Comparison of ENCODE assay signal across 17 cellular contexts in genomic region chr20:33158637-33159385, GRCh38. TPM values are rescaled to one million over a fixed set of nuclear protein-coding genes. Genes with fewer than 3 reads are reported as not detected.
DNase-seq lines count a peak whose midpoint lies in the region; ATAC-seq and TF ChIP-seq lines count a peak whose summit lies in the region.
"Had no signal": no experiment of that assay in that cellular context is flagged by ENCODE, and none has a peak within 500 bp of the region (broad histone marks: within the 10 kb centered on the region; RNA-seq: fewer than 3 reads in every experiment).

No MANE protein-coding gene starts in this region.

- no peaks in the 10 kb centered on the region for H3K9me3 ChIP-seq in OCI-LY7 (ENCODE audit: low read length)
- H3K9me3 ChIP-seq: BE2C had no signal

- H3K9me2 ChIP-seq in GM23338 (ENCODE audit: insufficient read depth) (peaks cover 11% of the 10 kb centered on the region; the same call in 1 of the 2 replicates), OCI-LY7 (ENCODE audit: insufficient read depth, low read length) (no peaks in the 10 kb centered on the region)

- H3K4me3 ChIP-seq in GM23338 = no peak overlapping the region
- no peak overlapping the region for H3K4me3 ChIP-seq in H7 (ENCODE audit: insufficient read depth, low read depth, low read length)
- H3K4me3 ChIP-seq in OCI-LY7 (ENCODE audit: low read depth, low read length, poor library complexity, severe bottlenecking) = no peak overlapping the region
- H3K4me3 ChIP-seq: GM23248 had no signal

- no peaks in the 10 kb centered on the region for H3F3A ChIP-seq in GM23338 (replicated peaks; ENCODE audit: low read depth)

- H3K4me1 ChIP-seq in GM23338 (ENCODE audit: insufficient read depth) (no peaks in the 10 kb centered on the region), OCI-LY7 (ENCODE audit: insufficient read depth, low read length, poor library complexity, severe bottlenecking) (no peaks in the 10 kb centered on the region)
- H3K4me1 ChIP-seq: BE2C had no signal

- H3K36me3 Mint-ChIP-seq in GM23338 (ENCODE audit: low read depth) = no peaks in the 10 kb centered on the region
- H3K36me3 Mint-ChIP-seq in type B pancreatic cell = no peaks in the 10 kb centered on the region
- H3K36me3 Mint-ChIP-seq: CD4-positive, CD25-positive, alpha-beta regulatory T cell; CD8-positive, alpha-beta memory T cell had no signal

- peaks cover 4% of the 10 kb centered on the region for H3K27me3 Mint-ChIP-seq in GM23338 (ENCODE audit: insufficient read depth, low read depth, poor library complexity)
- peaks cover 47% of the 10 kb centered on the region for H3K27me3 Mint-ChIP-seq in type B pancreatic cell

- H3K4me2 ChIP-seq in GM23338 (no peak overlapping the region), OCI-LY7 (ENCODE audit: low read length) (no peak overlapping the region)

- H4K20me1 ChIP-seq in GM23338 (replicated peaks; ENCODE audit: insufficient read depth) = no peaks in the 10 kb centered on the region; the same call in 1 of the 2 replicates
- no peaks in the 10 kb centered on the region for H4K20me1 ChIP-seq in OCI-LY7 (ENCODE audit: insufficient read depth, low read length)

- no peak overlapping the region for H3K4me3 Mint-ChIP-seq in GM23338
- H3K4me3 Mint-ChIP-seq in type B pancreatic cell = no peak overlapping the region
- H3K4me3 Mint-ChIP-seq: CD4-positive, CD25-positive, alpha-beta regulatory T cell; CD8-positive, alpha-beta memory T cell had no signal

- no TSS peak for BruUV-seq in OCI-LY7 (replicated peaks; lab: Mats Ljungman, UMichigan)

- no peaks in the 10 kb centered on the region; the same call in 2 of the 3 replicates for H3K9me3 Mint-ChIP-seq in GM23338
- no peaks in the 10 kb centered on the region for H3K9me3 Mint-ChIP-seq in type B pancreatic cell
- H3K9me3 Mint-ChIP-seq: CD8-positive, alpha-beta memory T cell had no signal

- POLR2A ChIA-PET in OCI-LY7 (lab: Charles Lee) = no interaction called here

- no peak overlapping the region for H3K27ac ChIP-seq in GM23338 (ENCODE audit: low read depth)
- no peak overlapping the region for H3K27ac ChIP-seq in OCI-LY7 (ENCODE audit: low read depth, low read length, poor library complexity, severe bottlenecking)
- H3K27ac ChIP-seq: GM23248 had no signal

- intact Hi-C loops in OCI-LY7 (cut with micrococcal nuclease; ENCODE audit: unreplicated experiment) = no loop called here

- H3K27ac Mint-ChIP-seq in GM23338 (no peak overlapping the region), type B pancreatic cell (no peak overlapping the region)
- H3K27ac Mint-ChIP-seq: CD4-positive, CD25-positive, alpha-beta regulatory T cell; CD8-positive, alpha-beta memory T cell had no signal

- H3K4me1 Mint-ChIP-seq in GM23338 = no peaks in the 10 kb centered on the region
- no peaks in the 10 kb centered on the region for H3K4me1 Mint-ChIP-seq in type B pancreatic cell (ENCODE audit: unreplicated experiment)
- H3K4me1 Mint-ChIP-seq: CD4-positive, CD25-positive, alpha-beta regulatory T cell; CD8-positive, alpha-beta memory T cell had no signal

- peak; percentile 9 for DNase-seq in GM23338 (ENCODE audit: low spot score)
- peak; percentile 34 for DNase-seq in H7
- DNase-seq in islet precursor cell = peak; percentile 45
- peak; percentile 67 for DNase-seq in type B pancreatic cell (ENCODE audit: extremely low spot score, unreplicated experiment)
- DNase-seq in OCI-LY7 (ENCODE audit: low spot score) = no peak
- no peak for DNase-seq in NCI-H1092 (lab: John Stamatoyannopoulos, UW)
- no peak for DNase-seq in NCI-H524 (lab: John Stamatoyannopoulos, UW)
- DNase-seq: ACHN; BE2C; C1 segment of cervical spinal cord; CD4-positive, CD25-positive, alpha-beta regulatory T cell; CD8-positive, alpha-beta memory T cell; COR-L47; GDM1; GM23248 had no signal

- H3K27me3 ChIP-seq in GM23338 (ENCODE audit: insufficient read depth) = no peaks in the 10 kb centered on the region
- no peaks in the 10 kb centered on the region for H3K27me3 ChIP-seq in H7 (ENCODE audit: control insufficient read depth, insufficient read depth, low read length)

- H3K79me2 ChIP-seq in GM23338 (replicated peaks; ENCODE audit: insufficient read depth) (no peaks in the 10 kb centered on the region), OCI-LY7 (ENCODE audit: insufficient read depth, low read depth, low read length) (no peaks in the 10 kb centered on the region)

- peak; percentile 51 for ATAC-seq in GM23338

- H2AFZ ChIP-seq in GM23338 (no peak overlapping the region), OCI-LY7 (ENCODE audit: low read length) (no peak overlapping the region)
- H2AFZ ChIP-seq: GM23248 had no signal

- H3K36me3 ChIP-seq in GM23338 (ENCODE audit: insufficient read depth) = no peaks in the 10 kb centered on the region
- no peaks in the 10 kb centered on the region for H3K36me3 ChIP-seq in H7 (replicated peaks; ENCODE audit: control insufficient read depth, insufficient read depth, low read length)
- no peaks in the 10 kb centered on the region for H3K36me3 ChIP-seq in OCI-LY7 (ENCODE audit: insufficient read depth, low read length)
- H3K36me3 ChIP-seq: BE2C had no signal

- CTCF ChIA-PET in OCI-LY7 (lab: Charles Lee; ENCODE audit: unreplicated experiment) = no interaction called here

- TF ChIP-seq CTCF in GM23338 (conservative IDR thresholded peaks at IDR 0.05; ENCODE audit: low read depth in 2 of 2) (peak; percentile 16 to 44; a peak in 2 of 4 replicates), type B pancreatic cell (conservative IDR thresholded peaks at IDR 0.05) (no peak), OCI-LY7 (conservative IDR thresholded peaks at IDR 0.05; ENCODE audit: low read length) (no peak)

TF ChIP-seq in GM23338, 12 proteins besides CTCF, POLR2A, EP300 and RAD21 (continues in another document):
- TF ChIP-seq CREB1 (CRISPR knock-in tag; IDR thresholded peaks at IDR 0.05; ENCODE audit: low read depth) (no peak), ZNF114 (CRISPR knock-in tag; IDR thresholded peaks at IDR 0.05) (no peak), JUNB (IDR thresholded peaks at IDR 0.05; ENCODE audit: unreplicated experiment) (no peak), EZH2phosphoT487 (IDR thresholded peaks at IDR 0.05; ENCODE audit: unreplicated experiment) (no peak)
- TF ChIP-seq, protein P1, sequence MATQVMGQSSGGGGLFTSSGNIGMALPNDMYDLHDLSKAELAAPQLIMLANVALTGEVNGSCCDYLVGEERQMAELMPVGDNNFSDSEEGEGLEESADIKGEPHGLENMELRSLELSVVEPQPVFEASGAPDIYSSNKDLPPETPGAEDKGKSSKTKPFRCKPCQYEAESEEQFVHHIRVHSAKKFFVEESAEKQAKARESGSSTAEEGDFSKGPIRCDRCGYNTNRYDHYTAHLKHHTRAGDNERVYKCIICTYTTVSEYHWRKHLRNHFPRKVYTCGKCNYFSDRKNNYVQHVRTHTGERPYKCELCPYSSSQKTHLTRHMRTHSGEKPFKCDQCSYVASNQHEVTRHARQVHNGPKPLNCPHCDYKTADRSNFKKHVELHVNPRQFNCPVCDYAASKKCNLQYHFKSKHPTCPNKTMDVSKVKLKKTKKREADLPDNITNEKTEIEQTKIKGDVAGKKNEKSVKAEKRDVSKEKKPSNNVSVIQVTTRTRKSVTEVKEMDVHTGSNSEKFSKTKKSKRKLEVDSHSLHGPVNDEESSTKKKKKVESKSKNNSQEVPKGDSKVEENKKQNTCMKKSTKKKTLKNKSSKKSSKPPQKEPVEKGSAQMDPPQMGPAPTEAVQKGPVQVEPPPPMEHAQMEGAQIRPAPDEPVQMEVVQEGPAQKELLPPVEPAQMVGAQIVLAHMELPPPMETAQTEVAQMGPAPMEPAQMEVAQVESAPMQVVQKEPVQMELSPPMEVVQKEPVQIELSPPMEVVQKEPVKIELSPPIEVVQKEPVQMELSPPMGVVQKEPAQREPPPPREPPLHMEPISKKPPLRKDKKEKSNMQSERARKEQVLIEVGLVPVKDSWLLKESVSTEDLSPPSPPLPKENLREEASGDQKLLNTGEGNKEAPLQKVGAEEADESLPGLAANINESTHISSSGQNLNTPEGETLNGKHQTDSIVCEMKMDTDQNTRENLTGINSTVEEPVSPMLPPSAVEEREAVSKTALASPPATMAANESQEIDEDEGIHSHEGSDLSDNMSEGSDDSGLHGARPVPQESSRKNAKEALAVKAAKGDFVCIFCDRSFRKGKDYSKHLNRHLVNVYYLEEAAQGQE (IDR thresholded peaks at IDR 0.05; ENCODE audit: unreplicated experiment) = no peak

RNA-seq across cellular contexts. Expression of gene BPIFA2, which starts 9.1 kb away (rescaled TPM):
- not detected in 2 replicates for total RNA-seq in GM23338 (2014; rRNA removed; shearing (Covaris generic))
- polyA plus RNA-seq in GM23338 (2016; fragmentation: Nextera tagmentation; extraction: Ambion mirVana) = not detected in 2 replicates
- not detected in 2 replicates for total RNA-seq in H7 (2014; rRNA removed; shearing (Covaris generic))
- total RNA-seq in type B pancreatic cell (ENCODE audit: low replicate concordance) (not detected in 2 replicates), OCI-LY7 (2022) (not detected in 2 replicates)
- not detected in 2 replicates for total RNA-seq in OCI-LY7 (2014; rRNA removed; shearing (Covaris generic))
- total RNA-seq: CD4-positive, CD25-positive, alpha-beta regulatory T cell; CD8-positive, alpha-beta memory T cell; Daoy; GM23248; HT-29 had no signal
- polyA plus RNA-seq: CD4-positive, CD25-positive, alpha-beta regulatory T cell; CD8-positive, alpha-beta memory T cell; GM23248 had no signal

RNA-seq across cellular contexts. Expression of gene BPIFA3, which starts 58.3 kb away (rescaled TPM):
- not detected in 2 replicates for total RNA-seq in GM23338 (2014; rRNA removed; shearing (Covaris generic))
- polyA plus RNA-seq in GM23338 (2016; fragmentation: Nextera tagmentation; extraction: Ambion mirVana) = not detected in 2 replicates
- total RNA-seq in H7 (2014; rRNA removed; shearing (Covaris generic)) = not detected in 2 replicates
- total RNA-seq in type B pancreatic cell (ENCODE audit: low replicate concordance) (not detected in 2 replicates), OCI-LY7 (2022) (not detected in 2 replicates)
- total RNA-seq in OCI-LY7 (2014; rRNA removed; shearing (Covaris generic)) = not detected in 2 replicates
- total RNA-seq: CD4-positive, CD25-positive, alpha-beta regulatory T cell; CD8-positive, alpha-beta memory T cell; Daoy; GM23248; HT-29 had no signal
- polyA plus RNA-seq: CD4-positive, CD25-positive, alpha-beta regulatory T cell; CD8-positive, alpha-beta memory T cell; GM23248 had no signal

Comparison
In these comparisons a context has a peak if more than half of its experiments do, and no peak if none do; other contexts are left out.
1. DNase-seq: peak in GM23338 (single experiment), H7 (single experiment), islet precursor cell (single experiment) and type B pancreatic cell (single experiment); none in OCI-LY7 (single experiment), NCI-H1092 (single experiment) and NCI-H524 (0 of 2).
2. CTCF ChIP-seq: peak in GM23338 (2 of 2); none in type B pancreatic cell (single experiment) and OCI-LY7 (single experiment).